In genomic region chr7:111088328-111088727, GRCh38 we compare ENCODE assay signal across 1 cellular context.
A peak's percentile ranks its signal among the peaks of the same experiment; 100 is the strongest.
TF ChIP-seq lines count a peak whose summit lies in the region.

No MANE protein-coding gene starts in this region.

TF ChIP-seq in K562, 482 proteins besides CTCF, POLR2A, EP300 and RAD21:
- TF ChIP-seq ZNF592 (IDR thresholded peaks at IDR 0.05) (no peak), PKNOX1 (IDR thresholded peaks at IDR 0.05) (peak; percentile 62; the same call in 1 of the 2 replicates)
TF ChIP-seq in K562: peak in this region for 1.
